In the genomic region with DNA sequence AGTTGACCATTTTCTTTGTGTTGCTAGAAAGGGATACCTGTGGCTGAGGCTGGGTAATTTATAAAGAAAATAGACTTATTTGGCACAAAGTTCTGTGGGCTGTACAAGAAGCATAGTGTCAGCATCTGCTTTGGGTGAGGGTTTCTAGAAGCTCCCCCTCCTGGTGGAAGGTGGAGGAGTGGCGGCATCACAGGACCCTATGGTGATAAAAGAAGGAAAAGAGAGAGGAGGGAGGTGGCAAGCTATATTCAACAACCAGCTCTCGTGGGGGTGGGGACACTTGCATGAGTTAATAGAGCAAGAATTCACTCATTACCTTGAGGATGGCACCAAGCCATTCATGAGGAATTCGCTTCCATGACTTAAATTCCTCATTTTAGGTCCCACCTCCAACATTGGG, we compare ENCODE assay signal across 14 cellular contexts.
A peak's percentile ranks its signal among the peaks of the same experiment; 100 is the strongest.
DNase-seq lines count a peak whose midpoint lies in the region; ATAC-seq and TF ChIP-seq lines count a peak whose summit lies in the region.
"Had no signal": no experiment of that assay in that cellular context is flagged by ENCODE, and none has a peak within 500 bp of the region (broad histone marks: within the 10 kb centered on the region; RNA-seq: fewer than 3 reads in every experiment).

No MANE protein-coding gene starts in this region.

- H3K4me3 ChIP-seq in BE2C (ENCODE audit: low read depth, low read length) (no peak overlapping the region), gastrocnemius medialis (no peak overlapping the region)
- H3K4me3 ChIP-seq: colonic mucosa had no signal

- DNase-seq in BE2C (peak; percentile 35), HT1080 (ENCODE audit: low read depth) (peak; percentile 56), SK-MEL-5 (ENCODE audit: low read depth, low spot score) (peak; percentile 65), iPS DF 4.7 (ENCODE audit: extremely low read depth, low spot score) (peak; percentile 16), AML-193 (lab: John Stamatoyannopoulos, UW) (no peak), gastrocnemius medialis (no peak), sciatic nerve (ENCODE audit: low spot score) (no peak)
- DNase-seq: colonic mucosa, NCI-H1436, right cardiac atrium, SHP77 treated with DMSO at 0.1 percent for 48 hours, T-helper 9 cell had no signal

- ATAC-seq in gastrocnemius medialis (no peak), sciatic nerve (no peak), GM18520 (IDR thresholded peaks at IDR 0.05; ENCODE audit: unreplicated experiment) (no peak)
- ATAC-seq: right cardiac atrium had no signal

- no peak for TF ChIP-seq POLR2A in gastrocnemius medialis (IDR thresholded peaks at IDR 0.05)

- peak; percentile 63 for TF ChIP-seq CTCF in BE2C (IDR thresholded peaks at IDR 0.05; ENCODE audit: low read depth, low read length)
- TF ChIP-seq CTCF in gastrocnemius medialis (IDR thresholded peaks at IDR 0.05 in 4 of 5, conservative IDR thresholded peaks at IDR 0.05 in 1 of 5), result no peak

- no peak overlapping the region for H3K27ac ChIP-seq in gastrocnemius medialis
- H3K27ac ChIP-seq: colonic mucosa, neutrophil had no signal

- in situ Hi-C loops in SK-MEL-5 (cut with HindIII; ENCODE audit: low pct_unique_long_range_greater_than_20kb, low sequenced_read_pairs), result no loop called here
- in situ Hi-C loops in gastrocnemius medialis (cut with MboI; ENCODE audit: low sequenced_read_pairs in 4 of 4), result no loop called here

- H3K4me1 ChIP-seq in BE2C, result no peaks in the 10 kb centered on the region
- no peaks in the 10 kb centered on the region for H3K4me1 ChIP-seq in gastrocnemius medialis
- H3K4me1 ChIP-seq: colonic mucosa had no signal

- no peaks in the 10 kb centered on the region for H3K27me3 ChIP-seq in BE2C
- no peaks in the 10 kb centered on the region for H3K27me3 ChIP-seq in gastrocnemius medialis
- H3K27me3 ChIP-seq: colonic mucosa, neutrophil had no signal

- no peaks in the 10 kb centered on the region for H3K36me3 ChIP-seq in BE2C
- H3K36me3 ChIP-seq in gastrocnemius medialis, result no peaks in the 10 kb centered on the region
- H3K36me3 ChIP-seq: colonic mucosa, neutrophil had no signal

- H3K9me3 ChIP-seq in BE2C, result no peaks in the 10 kb centered on the region
- H3K9me3 ChIP-seq in gastrocnemius medialis, result no peaks in the 10 kb centered on the region
- H3K9me3 ChIP-seq: colonic mucosa, neutrophil had no signal

- intact Hi-C loops in gastrocnemius medialis (cut with DNase I; ENCODE audit: low total_unique reads), result no loop called here
- intact Hi-C loops in sciatic nerve (cut with DNase I), result no loop called here

Comparison
In these comparisons a context has a peak if more than half of its experiments do, and no peak if none do; other contexts are left out.
1. DNase-seq: peak in BE2C (single experiment), HT1080 (single experiment), SK-MEL-5 (single experiment) and iPS DF 4.7 (single experiment); none in AML-193 (0 of 2), gastrocnemius medialis (0 of 2) and sciatic nerve (single experiment).